In the genomic region with DNA sequence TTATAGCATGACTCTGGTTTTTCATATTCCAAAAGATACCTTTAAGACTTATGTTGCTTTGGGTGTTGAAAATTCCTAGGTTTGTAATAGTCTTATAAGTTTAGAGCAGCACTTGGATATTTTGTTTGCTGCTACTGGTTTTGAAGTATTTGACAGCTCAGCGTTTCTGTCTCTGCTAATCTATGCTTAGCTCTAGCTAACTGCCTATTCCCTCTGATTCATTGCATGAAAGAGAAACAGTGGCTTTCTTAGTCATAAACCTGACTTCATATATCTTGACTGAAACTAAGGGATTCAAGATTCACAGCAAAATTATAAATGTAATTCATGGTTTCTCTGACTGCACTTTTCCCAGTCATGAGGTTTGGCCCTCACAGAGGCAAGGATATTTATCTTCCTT, we compare ENCODE assay signal across 11 cellular contexts. TPM values are rescaled to one million over a fixed set of nuclear protein-coding genes. Genes with fewer than 3 reads are reported as not detected.
DNase-seq lines count a peak whose midpoint lies in the region; ATAC-seq lines count a peak whose summit lies in the region.
"Had no signal": no experiment of that assay in that cellular context is flagged by ENCODE, and none has a peak within 500 bp of the region (broad histone marks: within the 10 kb centered on the region; RNA-seq: fewer than 3 reads in every experiment).

No MANE protein-coding gene starts in this region.

- H3K36me3 ChIP-seq in adipocyte (ENCODE audit: control insufficient read depth, insufficient read depth, low read length, severe bottlenecking) (no peaks in the 10 kb centered on the region), neuronal stem cell (replicated peaks in 1 of 2; ENCODE audit: control insufficient read depth in 2 of 2, insufficient read depth in 2 of 2, low read length in 2 of 2) (no peaks in the 10 kb centered on the region)

- no peak overlapping the region for H3K4me2 ChIP-seq in neuronal stem cell (ENCODE audit: insufficient read depth, low read length, poor library complexity, severe bottlenecking)

- DNase-seq in adipocyte (ENCODE audit: low read depth) (peak; percentile 71), neuronal stem cell (ENCODE audit: low spot score) (no peak), DMS79 (lab: John Stamatoyannopoulos, UW) (no peak), KG1 (lab: John Stamatoyannopoulos, UW) (no peak)
- no peak for DNase-seq in activated CD4-positive, alpha-beta T cell treated with anti-CD3 and anti-CD28 coated beads for 48 hours
- DNase-seq: activated CD4-positive, alpha-beta T cell treated with anti-CD3 and anti-CD28 coated beads, Interleukin-2, amount 10 ng/mL, durations not matched to agents 7 days and 5 days; mucosa of descending colon; NCI-H526 treated with DMSO at 0.1 percent for 48 hours had no signal

- no peak overlapping the region for H4K8ac ChIP-seq in neuronal stem cell (ENCODE audit: low read depth, low read length)

- no peak overlapping the region for H3K18ac ChIP-seq in neuronal stem cell (ENCODE audit: low read length)

- no peak overlapping the region for H2BK12ac ChIP-seq in neuronal stem cell (ENCODE audit: low read length)

- no peak overlapping the region for H3K9ac ChIP-seq in adipocyte (ENCODE audit: low read length)
- H3K9ac ChIP-seq in neuronal stem cell (ENCODE audit: low read depth, low read length, poor library complexity): no peak overlapping the region

- no peaks in the 10 kb centered on the region for H3K79me1 ChIP-seq in neuronal stem cell (ENCODE audit: low read depth, low read length)

- peak overlapping the region; percentile 53 for H2AFZ ChIP-seq in neuronal stem cell (ENCODE audit: low read length)

- H3K4me3 ChIP-seq in adipocyte (ENCODE audit: low read length): peak overlapping the region; percentile 1
- no peak overlapping the region for H3K4me3 ChIP-seq in neuronal stem cell (ENCODE audit: low read length in 2 of 2)
- H3K4me3 ChIP-seq: mucosa of descending colon had no signal

- no peak overlapping the region for H2BK120ac ChIP-seq in neuronal stem cell (ENCODE audit: low read depth, low read length)

- no peak overlapping the region for H3K27ac ChIP-seq in neuronal stem cell (replicated peaks; ENCODE audit: low read length)

- H3K14ac ChIP-seq in neuronal stem cell (ENCODE audit: low read length): no peak overlapping the region

- H4K91ac ChIP-seq in neuronal stem cell (ENCODE audit: low read depth, low read length, poor library complexity): no peak overlapping the region

- H3K4ac ChIP-seq in neuronal stem cell (ENCODE audit: low read length): no peak overlapping the region

- no peak overlapping the region for H2BK15ac ChIP-seq in neuronal stem cell (ENCODE audit: low read length)

- no CpG with 5 or more reads among the region's 1 CpG for WGBS in neuronal stem cell (ENCODE audit: extremely low coverage in 2 of 2, insufficient read length in 2 of 2, insufficient replicate concordance in 1 of 2), 2 donors

- H3K27me3 ChIP-seq in adipocyte (replicated peaks; ENCODE audit: control insufficient read depth, insufficient read depth, low read length): no peaks in the 10 kb centered on the region
- H3K27me3 ChIP-seq in neuronal stem cell (ENCODE audit: control insufficient read depth in 3 of 3, insufficient read depth in 3 of 3, low read depth in 1 of 3, low read length in 3 of 3): no peaks in the 10 kb centered on the region

- H3K4me1 ChIP-seq in adipocyte (ENCODE audit: control insufficient read depth, insufficient read depth, low read length) (peaks cover 18% of the 10 kb centered on the region), neuronal stem cell (ENCODE audit: control insufficient read depth in 2 of 2, insufficient read depth in 1 of 2, low read depth in 1 of 2, low read length in 2 of 2) (no peaks in the 10 kb centered on the region)

- no peak overlapping the region for H2AK5ac ChIP-seq in neuronal stem cell (ENCODE audit: low read depth, low read length)

- H2BK5ac ChIP-seq in neuronal stem cell (ENCODE audit: low read length): no peak overlapping the region

- peak; percentile 80 for ATAC-seq in GM18511 (IDR thresholded peaks at IDR 0.05; ENCODE audit: unreplicated experiment)
- peak; percentile 82 for ATAC-seq in HG02884 (IDR thresholded peaks at IDR 0.05; ENCODE audit: unreplicated experiment)
- no peak for ATAC-seq in GM18502 (IDR thresholded peaks at IDR 0.05; ENCODE audit: poor library complexity, unreplicated experiment)
- ATAC-seq: mucosa of descending colon had no signal

- no peaks in the 10 kb centered on the region for H3K9me3 ChIP-seq in adipocyte (ENCODE audit: control insufficient read depth, low read length)
- no peaks in the 10 kb centered on the region for H3K9me3 ChIP-seq in neuronal stem cell (replicated peaks in 1 of 2; ENCODE audit: control insufficient read depth in 2 of 2, insufficient read depth in 1 of 2, low read depth in 1 of 2, low read length in 2 of 2)
- H3K9me3 ChIP-seq: mucosa of descending colon had no signal

- no peak overlapping the region for H3K23ac ChIP-seq in neuronal stem cell (ENCODE audit: low read depth, low read length, poor library complexity)

RNA-seq across cellular contexts. Expression of gene ANXA1, which starts 35.6 kb away (rescaled TPM):
- polyA plus RNA-seq in neuronal stem cell (2013, experiment 1 of 2): 9.0 TPM
- polyA plus RNA-seq in neuronal stem cell (2013, experiment 2 of 2): 9.4 TPM
